ENCODE assay signal across 1 cellular context in the genomic region with DNA sequence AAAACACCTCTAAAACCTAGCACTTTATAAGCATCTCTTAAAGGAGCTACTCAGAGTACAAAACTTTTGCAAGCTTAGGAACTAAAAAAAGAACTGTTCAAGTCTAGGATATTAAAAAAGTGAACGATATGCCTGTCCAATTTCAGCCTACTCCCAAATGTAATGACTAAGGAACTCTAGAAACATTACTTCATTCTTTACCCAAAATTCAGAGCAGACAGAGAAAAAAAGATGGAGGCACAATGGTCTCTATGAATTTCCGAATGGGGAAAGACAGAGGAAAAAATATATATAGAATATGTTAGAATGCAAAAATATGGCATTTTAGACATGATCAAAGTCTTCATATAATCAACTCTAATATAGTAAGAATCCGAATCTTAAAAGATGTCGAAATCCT.
TF ChIP-seq lines count a peak whose summit lies in the region.

No MANE protein-coding gene starts in this region.

TF ChIP-seq in K562, 482 proteins besides CTCF, POLR2A, EP300 and RAD21 (continued from another document and continues in another):
- TF ChIP-seq, protein P1, sequence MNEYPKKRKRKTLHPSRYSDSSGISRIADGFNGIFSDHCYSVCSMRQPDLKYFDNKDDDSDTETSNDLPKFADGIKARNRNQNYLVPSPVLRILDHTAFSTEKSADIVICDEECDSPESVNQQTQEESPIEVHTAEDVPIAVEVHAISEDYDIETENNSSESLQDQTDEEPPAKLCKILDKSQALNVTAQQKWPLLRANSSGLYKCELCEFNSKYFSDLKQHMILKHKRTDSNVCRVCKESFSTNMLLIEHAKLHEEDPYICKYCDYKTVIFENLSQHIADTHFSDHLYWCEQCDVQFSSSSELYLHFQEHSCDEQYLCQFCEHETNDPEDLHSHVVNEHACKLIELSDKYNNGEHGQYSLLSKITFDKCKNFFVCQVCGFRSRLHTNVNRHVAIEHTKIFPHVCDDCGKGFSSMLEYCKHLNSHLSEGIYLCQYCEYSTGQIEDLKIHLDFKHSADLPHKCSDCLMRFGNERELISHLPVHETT (CRISPR knock-in tag; conservative IDR thresholded peaks at IDR 0.05 in 1 of 2, IDR thresholded peaks at IDR 0.05 in 1 of 2), result peak in 1 of 2 experiments; percentile 86; a peak in 2 of 4 replicates
- TF ChIP-seq ADNP (tag; IDR thresholded peaks at IDR 0.05), result no peak
- TF ChIP-seq BCOR (IDR thresholded peaks at IDR 0.05), result no peak
- TF ChIP-seq ZNF24 (IDR thresholded peaks at IDR 0.05), result no peak
- TF ChIP-seq HSF4 (CRISPR knock-in tag; IDR thresholded peaks at IDR 0.05; ENCODE audit: borderline replicate concordance), result peak; percentile 81; the same call in 1 of the 2 replicates
- TF ChIP-seq GTF2A2 (tag; IDR thresholded peaks at IDR 0.05), result peak; percentile 92
- TF ChIP-seq HNRNPLL (IDR thresholded peaks at IDR 0.05; ENCODE audit: low read depth, low read length, poor library complexity, severe bottlenecking), result no peak
- TF ChIP-seq, protein P2, sequence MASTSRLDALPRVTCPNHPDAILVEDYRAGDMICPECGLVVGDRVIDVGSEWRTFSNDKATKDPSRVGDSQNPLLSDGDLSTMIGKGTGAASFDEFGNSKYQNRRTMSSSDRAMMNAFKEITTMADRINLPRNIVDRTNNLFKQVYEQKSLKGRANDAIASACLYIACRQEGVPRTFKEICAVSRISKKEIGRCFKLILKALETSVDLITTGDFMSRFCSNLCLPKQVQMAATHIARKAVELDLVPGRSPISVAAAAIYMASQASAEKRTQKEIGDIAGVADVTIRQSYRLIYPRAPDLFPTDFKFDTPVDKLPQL (IDR thresholded peaks at IDR 0.05; ENCODE audit: extremely low read depth, insufficient read length), result no peak
- TF ChIP-seq, protein P3, sequence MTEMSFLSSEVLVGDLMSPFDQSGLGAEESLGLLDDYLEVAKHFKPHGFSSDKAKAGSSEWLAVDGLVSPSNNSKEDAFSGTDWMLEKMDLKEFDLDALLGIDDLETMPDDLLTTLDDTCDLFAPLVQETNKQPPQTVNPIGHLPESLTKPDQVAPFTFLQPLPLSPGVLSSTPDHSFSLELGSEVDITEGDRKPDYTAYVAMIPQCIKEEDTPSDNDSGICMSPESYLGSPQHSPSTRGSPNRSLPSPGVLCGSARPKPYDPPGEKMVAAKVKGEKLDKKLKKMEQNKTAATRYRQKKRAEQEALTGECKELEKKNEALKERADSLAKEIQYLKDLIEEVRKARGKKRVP (CRISPR knock-in tag; IDR thresholded peaks at IDR 0.05), result peak; percentile 44; the same call in 1 of the 2 replicates
- TF ChIP-seq, protein P4, sequence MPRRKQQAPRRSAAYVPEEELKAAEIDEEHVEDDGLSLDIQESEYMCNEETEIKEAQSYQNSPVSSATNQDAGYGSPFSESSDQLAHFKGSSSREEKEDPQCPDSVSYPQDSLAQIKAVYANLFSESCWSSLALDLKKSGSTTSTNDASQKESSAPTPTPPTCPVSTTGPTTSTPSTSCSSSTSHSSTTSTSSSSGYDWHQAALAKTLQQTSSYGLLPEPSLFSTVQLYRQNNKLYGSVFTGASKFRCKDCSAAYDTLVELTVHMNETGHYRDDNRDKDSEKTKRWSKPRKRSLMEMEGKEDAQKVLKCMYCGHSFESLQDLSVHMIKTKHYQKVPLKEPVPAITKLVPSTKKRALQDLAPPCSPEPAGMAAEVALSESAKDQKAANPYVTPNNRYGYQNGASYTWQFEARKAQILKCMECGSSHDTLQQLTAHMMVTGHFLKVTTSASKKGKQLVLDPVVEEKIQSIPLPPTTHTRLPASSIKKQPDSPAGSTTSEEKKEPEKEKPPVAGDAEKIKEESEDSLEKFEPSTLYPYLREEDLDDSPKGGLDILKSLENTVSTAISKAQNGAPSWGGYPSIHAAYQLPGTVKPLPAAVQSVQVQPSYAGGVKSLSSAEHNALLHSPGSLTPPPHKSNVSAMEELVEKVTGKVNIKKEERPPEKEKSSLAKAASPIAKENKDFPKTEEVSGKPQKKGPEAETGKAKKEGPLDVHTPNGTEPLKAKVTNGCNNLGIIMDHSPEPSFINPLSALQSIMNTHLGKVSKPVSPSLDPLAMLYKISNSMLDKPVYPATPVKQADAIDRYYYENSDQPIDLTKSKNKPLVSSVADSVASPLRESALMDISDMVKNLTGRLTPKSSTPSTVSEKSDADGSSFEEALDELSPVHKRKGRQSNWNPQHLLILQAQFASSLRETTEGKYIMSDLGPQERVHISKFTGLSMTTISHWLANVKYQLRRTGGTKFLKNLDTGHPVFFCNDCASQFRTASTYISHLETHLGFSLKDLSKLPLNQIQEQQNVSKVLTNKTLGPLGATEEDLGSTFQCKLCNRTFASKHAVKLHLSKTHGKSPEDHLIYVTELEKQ (CRISPR knock-in tag; IDR thresholded peaks at IDR 0.05), result peak; percentile 72; the same call in 1 of the 2 replicates
- TF ChIP-seq, protein P5, sequence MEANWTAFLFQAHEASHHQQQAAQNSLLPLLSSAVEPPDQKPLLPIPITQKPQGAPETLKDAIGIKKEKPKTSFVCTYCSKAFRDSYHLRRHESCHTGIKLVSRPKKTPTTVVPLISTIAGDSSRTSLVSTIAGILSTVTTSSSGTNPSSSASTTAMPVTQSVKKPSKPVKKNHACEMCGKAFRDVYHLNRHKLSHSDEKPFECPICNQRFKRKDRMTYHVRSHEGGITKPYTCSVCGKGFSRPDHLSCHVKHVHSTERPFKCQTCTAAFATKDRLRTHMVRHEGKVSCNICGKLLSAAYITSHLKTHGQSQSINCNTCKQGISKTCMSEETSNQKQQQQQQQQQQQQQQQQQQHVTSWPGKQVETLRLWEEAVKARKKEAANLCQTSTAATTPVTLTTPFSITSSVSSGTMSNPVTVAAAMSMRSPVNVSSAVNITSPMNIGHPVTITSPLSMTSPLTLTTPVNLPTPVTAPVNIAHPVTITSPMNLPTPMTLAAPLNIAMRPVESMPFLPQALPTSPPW (CRISPR knock-in tag; IDR thresholded peaks at IDR 0.05), result no peak
- no peak for TF ChIP-seq CAMTA2 (CRISPR knock-in tag; conservative IDR thresholded peaks at IDR 0.05)
- TF ChIP-seq, protein P6, sequence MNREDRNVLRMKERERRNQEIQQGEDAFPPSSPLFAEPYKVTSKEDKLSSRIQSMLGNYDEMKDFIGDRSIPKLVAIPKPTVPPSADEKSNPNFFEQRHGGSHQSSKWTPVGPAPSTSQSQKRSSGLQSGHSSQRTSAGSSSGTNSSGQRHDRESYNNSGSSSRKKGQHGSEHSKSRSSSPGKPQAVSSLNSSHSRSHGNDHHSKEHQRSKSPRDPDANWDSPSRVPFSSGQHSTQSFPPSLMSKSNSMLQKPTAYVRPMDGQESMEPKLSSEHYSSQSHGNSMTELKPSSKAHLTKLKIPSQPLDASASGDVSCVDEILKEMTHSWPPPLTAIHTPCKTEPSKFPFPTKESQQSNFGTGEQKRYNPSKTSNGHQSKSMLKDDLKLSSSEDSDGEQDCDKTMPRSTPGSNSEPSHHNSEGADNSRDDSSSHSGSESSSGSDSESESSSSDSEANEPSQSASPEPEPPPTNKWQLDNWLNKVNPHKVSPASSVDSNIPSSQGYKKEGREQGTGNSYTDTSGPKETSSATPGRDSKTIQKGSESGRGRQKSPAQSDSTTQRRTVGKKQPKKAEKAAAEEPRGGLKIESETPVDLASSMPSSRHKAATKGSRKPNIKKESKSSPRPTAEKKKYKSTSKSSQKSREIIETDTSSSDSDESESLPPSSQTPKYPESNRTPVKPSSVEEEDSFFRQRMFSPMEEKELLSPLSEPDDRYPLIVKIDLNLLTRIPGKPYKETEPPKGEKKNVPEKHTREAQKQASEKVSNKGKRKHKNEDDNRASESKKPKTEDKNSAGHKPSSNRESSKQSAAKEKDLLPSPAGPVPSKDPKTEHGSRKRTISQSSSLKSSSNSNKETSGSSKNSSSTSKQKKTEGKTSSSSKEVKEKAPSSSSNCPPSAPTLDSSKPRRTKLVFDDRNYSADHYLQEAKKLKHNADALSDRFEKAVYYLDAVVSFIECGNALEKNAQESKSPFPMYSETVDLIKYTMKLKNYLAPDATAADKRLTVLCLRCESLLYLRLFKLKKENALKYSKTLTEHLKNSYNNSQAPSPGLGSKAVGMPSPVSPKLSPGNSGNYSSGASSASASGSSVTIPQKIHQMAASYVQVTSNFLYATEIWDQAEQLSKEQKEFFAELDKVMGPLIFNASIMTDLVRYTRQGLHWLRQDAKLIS (CRISPR knock-in tag; IDR thresholded peaks at IDR 0.05), result no peak
- peak; percentile 62; the same call in 1 of the 2 replicates for TF ChIP-seq IFI16 (CRISPR knock-in tag; IDR thresholded peaks at IDR 0.05)
- no peak for TF ChIP-seq MCM7 (IDR thresholded peaks at IDR 0.05)
- TF ChIP-seq RBM17 (IDR thresholded peaks at IDR 0.05; ENCODE audit: borderline replicate concordance, low read depth, low read length), result no peak
- TF ChIP-seq, protein P7, sequence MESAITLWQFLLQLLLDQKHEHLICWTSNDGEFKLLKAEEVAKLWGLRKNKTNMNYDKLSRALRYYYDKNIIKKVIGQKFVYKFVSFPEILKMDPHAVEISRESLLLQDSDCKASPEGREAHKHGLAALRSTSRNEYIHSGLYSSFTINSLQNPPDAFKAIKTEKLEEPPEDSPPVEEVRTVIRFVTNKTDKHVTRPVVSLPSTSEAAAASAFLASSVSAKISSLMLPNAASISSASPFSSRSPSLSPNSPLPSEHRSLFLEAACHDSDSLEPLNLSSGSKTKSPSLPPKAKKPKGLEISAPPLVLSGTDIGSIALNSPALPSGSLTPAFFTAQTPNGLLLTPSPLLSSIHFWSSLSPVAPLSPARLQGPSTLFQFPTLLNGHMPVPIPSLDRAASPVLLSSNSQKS (CRISPR knock-in tag; IDR thresholded peaks at IDR 0.05), result no peak
- TF ChIP-seq PRPF4 (IDR thresholded peaks at IDR 0.05; ENCODE audit: insufficient read depth, low read depth, low read length, poor library complexity, severe bottlenecking), result no peak
- TF ChIP-seq ZBTB17 (CRISPR knock-in tag; IDR thresholded peaks at IDR 0.05), result 0 out of 2 replicates have a peak, but pooled peaks have one; percentile 40
- 0 out of 2 replicates have a peak, but pooled peaks have one; percentile 61 for TF ChIP-seq TCFL5 (CRISPR knock-in tag; conservative IDR thresholded peaks at IDR 0.05)
- TF ChIP-seq, protein P8, sequence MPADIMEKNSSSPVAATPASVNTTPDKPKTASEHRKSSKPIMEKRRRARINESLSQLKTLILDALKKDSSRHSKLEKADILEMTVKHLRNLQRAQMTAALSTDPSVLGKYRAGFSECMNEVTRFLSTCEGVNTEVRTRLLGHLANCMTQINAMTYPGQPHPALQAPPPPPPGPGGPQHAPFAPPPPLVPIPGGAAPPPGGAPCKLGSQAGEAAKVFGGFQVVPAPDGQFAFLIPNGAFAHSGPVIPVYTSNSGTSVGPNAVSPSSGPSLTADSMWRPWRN (IDR thresholded peaks at IDR 0.05; ENCODE audit: low read depth), result no peak
- TF ChIP-seq CEBPG (CRISPR knock-in tag; IDR thresholded peaks at IDR 0.05), result no peak
- TF ChIP-seq CEBPG (tag; conservative IDR thresholded peaks at IDR 0.05 in 1 of 2, IDR thresholded peaks at IDR 0.05 in 1 of 2), result no peak
- TF ChIP-seq MECOM (CRISPR knock-in tag; IDR thresholded peaks at IDR 0.05), result peak; percentile 96
- peak; percentile 51; the same call in 1 of the 2 replicates for TF ChIP-seq BCL6 (CRISPR knock-in tag; IDR thresholded peaks at IDR 0.05)
- TF ChIP-seq TEAD1 (CRISPR knock-in tag; IDR thresholded peaks at IDR 0.05), result 0 out of 4 replicates have a peak, but pooled peaks of 1 of the 2 experiments have one; percentile 19
- TF ChIP-seq RAD51 (IDR thresholded peaks at IDR 0.05; ENCODE audit: borderline replicate concordance, low read depth), result no peak
- peak; percentile 77; the same call in 1 of the 2 replicates for TF ChIP-seq ZKSCAN8 (CRISPR knock-in tag; IDR thresholded peaks at IDR 0.05)
- TF ChIP-seq, protein P9, sequence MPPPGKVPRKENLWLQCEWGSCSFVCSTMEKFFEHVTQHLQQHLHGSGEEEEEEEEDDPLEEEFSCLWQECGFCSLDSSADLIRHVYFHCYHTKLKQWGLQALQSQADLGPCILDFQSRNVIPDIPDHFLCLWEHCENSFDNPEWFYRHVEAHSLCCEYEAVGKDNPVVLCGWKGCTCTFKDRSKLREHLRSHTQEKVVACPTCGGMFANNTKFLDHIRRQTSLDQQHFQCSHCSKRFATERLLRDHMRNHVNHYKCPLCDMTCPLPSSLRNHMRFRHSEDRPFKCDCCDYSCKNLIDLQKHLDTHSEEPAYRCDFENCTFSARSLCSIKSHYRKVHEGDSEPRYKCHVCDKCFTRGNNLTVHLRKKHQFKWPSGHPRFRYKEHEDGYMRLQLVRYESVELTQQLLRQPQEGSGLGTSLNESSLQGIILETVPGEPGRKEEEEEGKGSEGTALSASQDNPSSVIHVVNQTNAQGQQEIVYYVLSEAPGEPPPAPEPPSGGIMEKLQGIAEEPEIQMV (tag; conservative IDR thresholded peaks at IDR 0.05; ENCODE audit: low read depth), result peak; percentile 77
- TF ChIP-seq, protein P10, sequence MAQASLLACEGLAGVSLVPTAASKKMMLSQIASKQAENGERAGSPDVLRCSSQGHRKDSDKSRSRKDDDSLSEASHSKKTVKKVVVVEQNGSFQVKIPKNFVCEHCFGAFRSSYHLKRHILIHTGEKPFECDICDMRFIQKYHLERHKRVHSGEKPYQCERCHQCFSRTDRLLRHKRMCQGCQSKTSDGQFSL (CRISPR knock-in tag; IDR thresholded peaks at IDR 0.05), result no peak
- TF ChIP-seq, protein P10 (tag; IDR thresholded peaks at IDR 0.05), result peak in 1 of 2 experiments; percentile 92; a peak in 2 of 4 replicates
- TF ChIP-seq, protein P11, sequence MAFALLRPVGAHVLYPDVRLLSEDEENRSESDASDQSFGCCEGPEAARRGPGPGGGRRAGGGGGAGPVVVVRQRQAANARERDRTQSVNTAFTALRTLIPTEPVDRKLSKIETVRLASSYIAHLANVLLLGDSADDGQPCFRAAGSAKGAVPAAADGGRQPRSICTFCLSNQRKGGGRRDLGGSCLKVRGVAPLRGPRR (CRISPR knock-in tag; IDR thresholded peaks at IDR 0.05), result peak; percentile 95
- TF ChIP-seq ZNF354B (CRISPR knock-in tag; IDR thresholded peaks at IDR 0.05), result 0 out of 2 replicates have a peak, but pooled peaks have one; percentile 12
